In the genomic region with DNA sequence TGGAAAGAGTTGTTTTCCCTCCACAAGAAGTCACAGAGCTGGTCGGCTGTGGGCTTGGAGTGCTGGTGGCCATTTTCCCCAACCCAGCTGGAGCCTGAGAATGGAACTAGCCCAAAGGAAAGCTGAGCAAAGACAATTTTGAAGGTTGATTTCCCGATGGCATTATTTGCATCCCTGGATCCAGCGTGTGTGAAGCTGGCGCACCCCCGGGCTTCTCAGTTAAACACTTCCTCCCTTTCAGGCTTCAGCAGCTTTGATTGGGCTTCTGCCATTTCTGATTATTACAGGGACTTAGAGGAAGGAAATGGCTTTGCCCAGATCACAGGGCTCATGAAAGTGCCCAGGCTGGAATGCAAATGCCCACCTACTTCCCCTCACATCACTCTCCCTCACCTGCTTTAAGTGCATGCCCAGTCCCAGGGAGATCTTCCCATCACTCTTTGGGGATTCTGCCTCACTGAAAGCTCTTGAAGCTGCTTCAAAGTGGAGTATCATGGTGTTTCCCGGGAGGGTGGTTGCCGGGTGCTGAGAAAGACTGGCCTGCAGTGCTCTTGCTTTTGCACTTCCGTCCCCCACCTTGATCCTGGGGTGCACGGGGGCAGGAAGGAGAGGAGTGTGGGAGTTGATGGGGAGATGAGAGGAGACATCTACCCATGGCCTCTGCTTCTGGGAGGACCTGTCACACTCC, we compare ENCODE assay signal across 13 cellular contexts. TPM values are rescaled to one million over a fixed set of nuclear protein-coding genes. Genes with fewer than 3 reads are reported as not detected.
"Had no signal": no experiment of that assay in that cellular context is flagged by ENCODE, and none has a peak within 500 bp of the region (broad histone marks: within the 10 kb centered on the region; RNA-seq: fewer than 3 reads in every experiment).

No MANE protein-coding gene starts in this region.

- DNase-seq: activated T-cell treated with anti-CD3 and anti-CD28 coated beads, Interleukin-2, amount 50 U/mL, for 24 hours; dermis blood vessel endothelial cell; endodermal cell; gastrocnemius medialis; heart right ventricle; left ventricle myocardium inferior; naive thymus-derived CD8-positive, alpha-beta T cell; retina; stimulated activated naive CD8-positive, alpha-beta T cell treated with anti-CD3 and anti-CD28 coated beads, Interleukin-15, Interleukin-2, amounts not matched to agents 100 U/mL and 50 U/mL, for 24 hours; testis had no signal

- H3K4me1 ChIP-seq: gastrocnemius medialis, parathyroid adenoma, testis had no signal

- H3K27me3 ChIP-seq: gastrocnemius medialis, testis had no signal

- ATAC-seq: activated naive CD4-positive, alpha-beta T cell treated with anti-CD3 and anti-CD28 coated beads, Interleukin-2, amount 50 U/mL, for 72 hours; gastrocnemius medialis; naive thymus-derived CD8-positive, alpha-beta T cell; stimulated activated naive CD8-positive, alpha-beta T cell treated with anti-CD3 and anti-CD28 coated beads, Interleukin-15, Interleukin-2, amounts not matched to agents 100 U/mL and 50 U/mL, for 24 hours had no signal

- H3K9me3 ChIP-seq: gastrocnemius medialis, heart right ventricle, left ventricle myocardium inferior, testis had no signal

- H3K4me3 ChIP-seq: gastrocnemius medialis, heart right ventricle, left ventricle myocardium inferior, smooth muscle cell, testis had no signal

- H3K36me3 ChIP-seq: gastrocnemius medialis, heart right ventricle, left ventricle myocardium inferior had no signal

- H3K27ac ChIP-seq: gastrocnemius medialis, heart right ventricle, left ventricle myocardium inferior, parathyroid adenoma, testis had no signal

RNA-seq across cellular contexts. Expression of gene PHACTR3, which starts 28.2 kb away (rescaled TPM):
- total RNA-seq: activated naive CD4-positive, alpha-beta T cell treated with anti-CD3 and anti-CD28 coated beads, Interleukin-2, amount 50 U/mL, for 72 hours; naive thymus-derived CD8-positive, alpha-beta T cell had no signal
- polyA plus RNA-seq: naive thymus-derived CD8-positive, alpha-beta T cell had no signal
